Comparison of ENCODE assay signal across 17 cellular contexts in the genomic region with DNA sequence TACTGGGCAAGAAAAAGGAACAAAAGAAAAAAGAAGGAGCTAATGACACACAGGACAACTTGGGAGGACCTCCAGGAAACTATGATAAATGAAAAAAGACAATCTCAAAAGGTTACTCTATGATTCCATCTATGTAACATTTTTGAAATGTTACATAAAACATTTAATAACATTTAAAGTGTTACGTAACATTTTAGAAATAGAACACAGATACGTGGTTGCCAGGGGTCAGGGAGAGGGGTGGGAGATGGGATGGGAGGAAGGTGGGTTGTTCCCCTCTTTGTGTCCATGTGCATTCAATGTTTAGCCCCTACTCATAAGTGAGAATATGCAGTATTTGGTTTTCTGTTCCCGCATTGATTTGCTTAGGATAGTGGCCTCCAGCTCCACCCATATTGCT.
"Had no signal": no experiment of that assay in that cellular context is flagged by ENCODE, and none has a peak within 500 bp of the region (broad histone marks: within the 10 kb centered on the region; RNA-seq: fewer than 3 reads in every experiment).

No MANE protein-coding gene starts in this region.

- H3K4me3 ChIP-seq: esophagus squamous epithelium, upper lobe of right lung had no signal

- H3K9me3 Mint-ChIP-seq: activated CD4-positive, alpha-beta memory T cell treated with anti-CD3 and anti-CD28 coated beads, Interleukin-2, amount 10 ng/mL, durations not matched to agents 7 days and 5 days; nephron; stimulated activated naive CD8-positive, alpha-beta T cell treated with anti-CD3 and anti-CD28 coated beads, Interleukin-15, Interleukin-2, amounts not matched to agents 100 ng/mL and 50 ng/mL, for 24 hours had no signal

- H3K36me3 Mint-ChIP-seq: activated CD8-positive, alpha-beta memory T cell treated with anti-CD3 and anti-CD28 coated beads, Interleukin-2, amount 10 ng/mL, durations not matched to agents 7 days and 5 days; activated naive CD8-positive, alpha-beta T cell; brain had no signal

- ATAC-seq: activated CD8-positive, alpha-beta memory T cell treated with anti-CD3 and anti-CD28 coated beads, Interleukin-2, amount 10 ng/mL, durations not matched to agents 7 days and 5 days; effector memory CD8-positive, alpha-beta T cell; upper lobe of right lung had no signal

- H3K27ac Mint-ChIP-seq: activated CD4-positive, alpha-beta memory T cell treated with anti-CD3 and anti-CD28 coated beads, Interleukin-2, amount 10 ng/mL, durations not matched to agents 7 days and 5 days; activated CD8-positive, alpha-beta memory T cell treated with anti-CD3 and anti-CD28 coated beads, Interleukin-2, amount 10 ng/mL, durations not matched to agents 7 days and 5 days; activated naive CD8-positive, alpha-beta T cell; brain; effector memory CD8-positive, alpha-beta T cell; stimulated activated naive CD8-positive, alpha-beta T cell treated with anti-CD3 and anti-CD28 coated beads, Interleukin-15, Interleukin-2, amounts not matched to agents 100 ng/mL and 50 ng/mL, for 24 hours had no signal

- H3K27me3 ChIP-seq: upper lobe of right lung had no signal

- H3K4me1 ChIP-seq: esophagus squamous epithelium had no signal

- H3K27ac ChIP-seq: esophagus squamous epithelium, upper lobe of right lung had no signal

- H3K4me3 Mint-ChIP-seq: activated CD4-positive, alpha-beta memory T cell treated with anti-CD3 and anti-CD28 coated beads, Interleukin-2, amount 10 ng/mL, durations not matched to agents 7 days and 5 days; activated CD8-positive, alpha-beta memory T cell treated with anti-CD3 and anti-CD28 coated beads, Interleukin-2, amount 10 ng/mL, durations not matched to agents 7 days and 5 days; activated naive CD8-positive, alpha-beta T cell; brain; effector memory CD8-positive, alpha-beta T cell; nephron; stimulated activated naive CD8-positive, alpha-beta T cell treated with anti-CD3 and anti-CD28 coated beads, Interleukin-15, Interleukin-2, amounts not matched to agents 100 ng/mL and 50 ng/mL, for 24 hours had no signal

- H3K36me3 ChIP-seq: esophagus squamous epithelium, upper lobe of right lung had no signal

- H3K9me3 ChIP-seq: esophagus squamous epithelium, upper lobe of right lung had no signal

- DNase-seq: activated CD4-positive, alpha-beta memory T cell treated with anti-CD3 and anti-CD28 coated beads, Interleukin-2, amount 10 ng/mL, durations not matched to agents 7 days and 5 days; activated CD4-positive, alpha-beta T cell treated with anti-CD3 and anti-CD28 coated beads for 48 hours; activated CD4-positive, CD25-positive, alpha-beta regulatory T cell; activated CD8-positive, alpha-beta memory T cell treated with anti-CD3 and anti-CD28 coated beads, Interleukin-2, amount 10 ng/mL, durations not matched to agents 7 days and 5 days; effector memory CD8-positive, alpha-beta T cell; esophagus squamous epithelium; glutamatergic neuron; hippocampal formation; islet precursor cell; midbrain; retina; stimulated activated CD4-positive, alpha-beta T cell treated with anti-CD3 and anti-CD28 coated beads, Interleukin-2, amount 100 ng/mL, for 24 hours; upper lobe of right lung had no signal
